In genomic region chr1:212040629-212041028, GRCh38 we compare ENCODE assay signal across 11 cellular contexts. TPM values are rescaled to one million over a fixed set of nuclear protein-coding genes. Genes with fewer than 3 reads are reported as not detected.
DNase-seq lines count a peak whose midpoint lies in the region; ATAC-seq, FAIRE-seq and TF ChIP-seq lines count a peak whose summit lies in the region.
"Had no signal": no experiment of that assay in that cellular context is flagged by ENCODE, and none has a peak within 500 bp of the region (broad histone marks: within the 10 kb centered on the region; RNA-seq: fewer than 3 reads in every experiment).

No MANE protein-coding gene starts in this region.

- TF ChIP-seq EP300 in GM12878 (IDR thresholded peaks at IDR 0.05; ENCODE audit: borderline replicate concordance in 1 of 2, control insufficient read depth in 1 of 2, low read depth in 2 of 2, low read length in 2 of 2) = no peak

- no peaks in the 10 kb centered on the region for H4K20me1 ChIP-seq in GM12878 (ENCODE audit: control insufficient read depth, insufficient read depth)

- peak overlapping the region; percentile 18 for H3K27ac Mint-ChIP-seq in activated CD8-positive, alpha-beta T cell treated with anti-CD3 and anti-CD28 coated beads, Interleukin-2, amount 10 ng/mL, durations not matched to agents 7 days and 5 days
- no peak overlapping the region for H3K27ac Mint-ChIP-seq in activated CD8-positive, alpha-beta T cell treated with anti-CD3 and anti-CD28 coated beads for 36 hours

- no peak for TF ChIP-seq POLR2A in GM12878 (IDR thresholded peaks at IDR 0.05; ENCODE audit: low read depth, low read length)

- RAD21 ChIA-PET in GM12878 (lab: Charles Lee; ENCODE audit: unreplicated experiment) = interaction anchor here (1.0 to 10.4 kb wide), 9 partner anchors 9 to 415 kb away, joined by 3 to 177 read pairs (median 4); no protein-coding TSS in a partner anchor

- no peaks in the 10 kb centered on the region; the same call in 1 of the 3 replicates for H3K9me3 ChIP-seq in GM12878 (replicated peaks; ENCODE audit: control insufficient read depth, insufficient read depth, low read length)
- H3K9me3 ChIP-seq: pancreas had no signal

- intact Hi-C loops in activated CD8-positive, alpha-beta T cell treated with anti-CD3 and anti-CD28 coated beads for 36 hours (cut with micrococcal nuclease) = no loop called here
- intact Hi-C loops in GM12878 (cut with micrococcal nuclease; ENCODE audit: unreplicated experiment) = no loop called here

- FAIRE-seq in GM12878 (lab: Jason Lieb, UNC) = peak; percentile 7
- FAIRE-seq: pancreas had no signal

- H3K9ac ChIP-seq in GM12878 (ENCODE audit: control insufficient read depth, insufficient read depth, low read length) = no peak overlapping the region

- no peaks in the 10 kb centered on the region for H3K9me3 Mint-ChIP-seq in activated CD8-positive, alpha-beta T cell treated with anti-CD3 and anti-CD28 coated beads, Interleukin-2, amount 10 ng/mL, durations not matched to agents 7 days and 5 days (ENCODE audit: insufficient read depth)
- H3K9me3 Mint-ChIP-seq in activated CD8-positive, alpha-beta T cell treated with anti-CD3 and anti-CD28 coated beads for 36 hours = no peaks in the 10 kb centered on the region

- SMC1A ChIA-PET in GM12878 (lab: Charles Lee; ENCODE audit: uncharacterized antibody, unreplicated experiment) = interaction anchor here (0.8 to 8.9 kb wide), 21 partner anchors 9 to 415 kb away, joined by 3 to 158 read pairs (median 4); no protein-coding TSS in a partner anchor

- peaks cover 82% of the 10 kb centered on the region for H3K79me2 ChIP-seq in GM12878 (ENCODE audit: control insufficient read depth, insufficient read depth, low read length)

- peak overlapping the region; percentile 51 for H3K4me3 ChIP-seq in GM12878
- H3K4me3 ChIP-seq: pancreas had no signal

- no peaks in the 10 kb centered on the region for H3K27me3 Mint-ChIP-seq in activated CD8-positive, alpha-beta T cell treated with anti-CD3 and anti-CD28 coated beads, Interleukin-2, amount 10 ng/mL, durations not matched to agents 7 days and 5 days (ENCODE audit: low read depth)
- H3K27me3 Mint-ChIP-seq in activated CD8-positive, alpha-beta T cell treated with anti-CD3 and anti-CD28 coated beads for 36 hours = peaks cover 1% of the 10 kb centered on the region

- WGBS in GM12878 (ENCODE audit: insufficient coverage, insufficient replicate concordance, low lambda C conversion rate, missing lambda C conversion rate) = 56% methylated on average over 4 of the region's 4 CpGs

- H3K4me1 ChIP-seq in GM12878 (ENCODE audit: control insufficient read depth, insufficient read depth, low read length) = peaks cover 3% of the 10 kb centered on the region; the same call in 1 of the 2 replicates
- H3K4me1 ChIP-seq: pancreas had no signal

- H3K27ac ChIP-seq in GM12878 (ENCODE audit: control insufficient read depth, insufficient read depth) = peak overlapping the region; percentile 55; the same call in 1 of the 2 replicates
- H3K27ac ChIP-seq: pancreas had no signal

- BruUV-seq in GM12878 (replicated peaks; lab: Mats Ljungman, UMichigan) = no TSS peak

- H2AFZ ChIP-seq in GM12878 (ENCODE audit: control insufficient read depth, low read depth, low read length) = peak overlapping the region; percentile 62

- in situ Hi-C loops in GM12878 (cut with MboI) = no loop called here

- ATAC-seq in activated CD8-positive, alpha-beta T cell treated with anti-CD3 and anti-CD28 coated beads, Interleukin-2, amount 10 ng/mL, durations not matched to agents 7 days and 5 days = peak; percentile 15
- ATAC-seq in activated CD8-positive, alpha-beta T cell treated with anti-CD3 and anti-CD28 coated beads for 36 hours = no peak
- ATAC-seq in GM12878 = peak; percentile 46
- ATAC-seq: left cardiac atrium, pancreas had no signal

- POLR2A ChIA-PET in activated CD8-positive, alpha-beta T cell treated with anti-CD3 and anti-CD28 coated beads, Interleukin-2, amount 10 ng/mL, durations not matched to agents 7 days and 5 days (lab: Charles Lee) = no interaction called here
- POLR2A ChIA-PET in activated CD8-positive, alpha-beta T cell treated with anti-CD3 and anti-CD28 coated beads for 36 hours (lab: Charles Lee) = interaction anchor here (0.7 to 0.8 kb wide), 2 partner anchors 9 to 172 kb away, joined by 3 to 4 read pairs; no protein-coding TSS in a partner anchor
- POLR2A ChIA-PET in GM12878 (lab: Charles Lee) = interaction anchor here (0.9 to 1.0 kb wide), 2 partner anchors 9 to 13 kb away, joined by 3 to 4 read pairs; no protein-coding TSS in a partner anchor

- H3K4me1 Mint-ChIP-seq in activated CD8-positive, alpha-beta T cell treated with anti-CD3 and anti-CD28 coated beads, Interleukin-2, amount 10 ng/mL, durations not matched to agents 7 days and 5 days (ENCODE audit: low read depth) = peaks cover 42% of the 10 kb centered on the region
- peaks cover 30% of the 10 kb centered on the region for H3K4me1 Mint-ChIP-seq in activated CD8-positive, alpha-beta T cell treated with anti-CD3 and anti-CD28 coated beads for 36 hours (ENCODE audit: low read depth)

- H3K27me3 ChIP-seq in GM12878 (replicated peaks in 1 of 2; ENCODE audit: control insufficient read depth in 2 of 2, insufficient read depth in 2 of 2, low read length in 1 of 2) = no peaks in the 10 kb centered on the region
- H3K27me3 ChIP-seq: pancreas had no signal

- peak overlapping the region; percentile 86 for H3K4me2 ChIP-seq in GM12878 (ENCODE audit: control insufficient read depth, insufficient read depth)

- H3K36me3 ChIP-seq in GM12878 (ENCODE audit: control insufficient read depth in 2 of 2, insufficient read depth in 2 of 2, low read length in 1 of 2) = peaks cover 2 to 7% of the 10 kb centered on the region in 2 experiments; a peak in 3 of 4 replicates
- H3K36me3 ChIP-seq: pancreas had no signal

- peaks cover 59% of the 10 kb centered on the region for H3K36me3 Mint-ChIP-seq in activated CD8-positive, alpha-beta T cell treated with anti-CD3 and anti-CD28 coated beads, Interleukin-2, amount 10 ng/mL, durations not matched to agents 7 days and 5 days (ENCODE audit: low read depth)
- peaks cover 70% of the 10 kb centered on the region for H3K36me3 Mint-ChIP-seq in activated CD8-positive, alpha-beta T cell treated with anti-CD3 and anti-CD28 coated beads for 36 hours (ENCODE audit: low read depth)

- TF ChIP-seq RAD21 in GM12878 (IDR thresholded peaks at IDR 0.05; ENCODE audit: insufficient read depth, low read depth, low read length) = no peak

- TF ChIP-seq CTCF in activated CD8-positive, alpha-beta T cell treated with anti-CD3 and anti-CD28 coated beads for 36 hours (IDR thresholded peaks at IDR 0.05) = no peak
- no peak for TF ChIP-seq CTCF in GM12878 (IDR thresholded peaks at IDR 0.05 in 2 of 3, conservative IDR thresholded peaks at IDR 0.05 in 1 of 3; ENCODE audit: control insufficient read depth in 2 of 3, extremely low read depth in 1 of 3, insufficient read depth in 1 of 3, low read depth in 3 of 3, low read length in 3 of 3)

- CTCF ChIA-PET in activated CD8-positive, alpha-beta T cell treated with anti-CD3 and anti-CD28 coated beads, Interleukin-2, amount 10 ng/mL, durations not matched to agents 7 days and 5 days (lab: Charles Lee) = interaction anchor here (1.1 to 1.4 kb wide), 4 partner anchors 30 to 415 kb away, joined by 3 to 6 read pairs (median 3); no protein-coding TSS in a partner anchor
- CTCF ChIA-PET in activated CD8-positive, alpha-beta T cell treated with anti-CD3 and anti-CD28 coated beads for 36 hours (lab: Charles Lee) = interaction anchor here (1.6 kb wide), 1 partner anchor 22 kb away, joined by 6 read pairs; no protein-coding TSS in a partner anchor
- CTCF ChIA-PET in GM12878 (lab: Yijun Ruan, JAX) = interaction anchor here (0.9 to 11.8 kb wide), 15 partner anchors 7 to 416 kb away, joined by 3 to 199 read pairs (median 6); no protein-coding TSS in a partner anchor

- no peak for DNase-seq in activated CD8-positive, alpha-beta T cell treated with anti-CD3 and anti-CD28 coated beads, Interleukin-2, amount 10 ng/mL, durations not matched to agents 7 days and 5 days
- no peak for DNase-seq in activated CD8-positive, alpha-beta T cell treated with anti-CD3 and anti-CD28 coated beads for 36 hours
- peak; percentile 62 for DNase-seq in M059J (ENCODE audit: low read depth)
- no peak for DNase-seq in GM12878 (ENCODE audit: low read depth, low spot score)
- DNase-seq in renal cortical epithelial cell (ENCODE audit: low read depth) = peak; percentile 25
- no peak for DNase-seq in SHP77 (lab: John Stamatoyannopoulos, UW)
- DNase-seq in UCSD-AML1 (lab: John Stamatoyannopoulos, UW; ENCODE audit: unreplicated experiment) = no peak
- DNase-seq in effector CD4-positive, alpha-beta T cell = no peak
- DNase-seq: left cardiac atrium, pancreas, SHP77 treated with DMSO at 0.1 percent for 48 hours had no signal

- peak overlapping the region; percentile 8 for H3K4me3 Mint-ChIP-seq in activated CD8-positive, alpha-beta T cell treated with anti-CD3 and anti-CD28 coated beads, Interleukin-2, amount 10 ng/mL, durations not matched to agents 7 days and 5 days
- no peak overlapping the region for H3K4me3 Mint-ChIP-seq in activated CD8-positive, alpha-beta T cell treated with anti-CD3 and anti-CD28 coated beads for 36 hours

RNA-seq across cellular contexts. Expression of gene DTL, which starts 5.1 kb away (rescaled TPM):
- 10 to 100 TPM; 74.1 to 77.5 TPM for total RNA-seq in activated CD8-positive, alpha-beta T cell treated with anti-CD3 and anti-CD28 coated beads, Interleukin-2, amount 10 ng/mL, durations not matched to agents 7 days and 5 days
- 10 to 100 TPM; 92.0 to 95.9 TPM for total RNA-seq in activated CD8-positive, alpha-beta T cell treated with anti-CD3 and anti-CD28 coated beads for 36 hours
- 57.9 and 65.8 TPM in 2 replicates for total RNA-seq in M059J (2014; rRNA removed; shearing (Covaris generic))
- 47.4 and 50.1 TPM in 2 replicates for total RNA-seq in GM12878 (2013; cell fraction: nucleolus; rRNA removed)
- total RNA-seq in GM12878 (2014; rRNA removed) (49.4 and 51.7 TPM in 2 replicates), GM12878 (2014; rRNA removed; fragmentation: Illumina TruSeq; extraction: Trizol) (45.6 and 45.7 TPM in 2 replicates), GM12878 (2021) (48.0 and 55.1 TPM in 2 replicates), renal cortical epithelial cell (1.1 and 10.2 TPM in 2 replicates)
- polyA plus RNA-seq in GM12878 (2011; ENCODE audit: low read depth) = 13.8 TPM
- polyA plus RNA-seq in GM12878 (2011; rRNA removed) (62.7 and 65.3 TPM in 2 replicates), GM12878 (2014; fragmentation: Illumina TruSeq; extraction: Trizol) (58.8 and 62.3 TPM in 2 replicates), GM12878 (2014; fragmentation: Nextera tagmentation; extraction: Ambion mirVana) (10 to 100 TPM; 24.1 to 24.6 TPM), GM12878 (2014; rRNA removed) (36.1 and 39.0 TPM in 2 replicates), GM12878 (2016; fragmentation: Nextera tagmentation; extraction: Ambion mirVana) (10 to 100 TPM; 72.3 to 73.4 TPM)
- polyA plus RNA-seq in GM12878 (2011; cell fraction: cytosol; rRNA removed) = 45.4 and 56.6 TPM in 2 replicates
- polyA plus RNA-seq in GM12878 (2011; cell fraction: nucleus; rRNA removed) = 40.2 and 54.0 TPM in 2 replicates
- polyA plus RNA-seq in GM12878 (2012) = 14.0 and 25.0 TPM in 2 replicates
- polyA minus RNA-seq in GM12878 (2011; rRNA and poly(A)+ RNA removed) = 80.8 and 121 TPM in 2 replicates
- 22.9 and 34.7 TPM in 2 replicates for polyA minus RNA-seq in GM12878 (2011; cell fraction: cytosol; rRNA and poly(A)+ RNA removed)
- polyA minus RNA-seq in GM12878 (2011; cell fraction: nucleus; rRNA and poly(A)+ RNA removed) = 41.7 and 50.0 TPM in 2 replicates

RNA-seq across cellular contexts. Expression of gene INTS7, which starts 5.3 kb away (rescaled TPM):
- total RNA-seq in activated CD8-positive, alpha-beta T cell treated with anti-CD3 and anti-CD28 coated beads, Interleukin-2, amount 10 ng/mL, durations not matched to agents 7 days and 5 days = 10 to 100 TPM; 31.8 to 32.1 TPM
- 10 to 100 TPM; 23.2 to 25.4 TPM for total RNA-seq in activated CD8-positive, alpha-beta T cell treated with anti-CD3 and anti-CD28 coated beads for 36 hours
- 26.4 and 36.5 TPM in 2 replicates for total RNA-seq in M059J (2014; rRNA removed; shearing (Covaris generic))
- 64.2 and 69.0 TPM in 2 replicates for total RNA-seq in GM12878 (2013; cell fraction: nucleolus; rRNA removed)
- 28.4 and 30.2 TPM in 2 replicates for total RNA-seq in GM12878 (2014; rRNA removed)
- total RNA-seq in GM12878 (2014; rRNA removed; fragmentation: Illumina TruSeq; extraction: Trizol) = 23.4 and 25.4 TPM in 2 replicates
- 21.3 and 22.3 TPM in 2 replicates for total RNA-seq in GM12878 (2021)
- polyA plus RNA-seq in GM12878 (2011; ENCODE audit: low read depth) = 10.6 TPM
- polyA plus RNA-seq in GM12878 (2011; rRNA removed) = 49.1 and 51.2 TPM in 2 replicates
- 27.3 and 32.0 TPM in 2 replicates for polyA plus RNA-seq in GM12878 (2011; cell fraction: cytosol; rRNA removed)
- 20.5 and 21.3 TPM in 2 replicates for polyA plus RNA-seq in GM12878 (2011; cell fraction: nucleus; rRNA removed)
- 12.6 and 17.0 TPM in 2 replicates for polyA plus RNA-seq in GM12878 (2012)
- polyA plus RNA-seq in GM12878 (2014; fragmentation: Illumina TruSeq; extraction: Trizol) = 28.3 and 36.1 TPM in 2 replicates
- 10 to 100 TPM; 17.1 to 20.1 TPM for polyA plus RNA-seq in GM12878 (2014; fragmentation: Nextera tagmentation; extraction: Ambion mirVana)
- polyA plus RNA-seq in GM12878 (2014; rRNA removed) = 16.8 and 20.6 TPM in 2 replicates
- polyA plus RNA-seq in GM12878 (2016; fragmentation: Nextera tagmentation; extraction: Ambion mirVana) = 10 to 100 TPM; 32.1 to 36.5 TPM
- polyA minus RNA-seq in GM12878 (2011; rRNA and poly(A)+ RNA removed) = 70.4 and 100 TPM in 2 replicates
- 13.6 and 25.8 TPM in 2 replicates for polyA minus RNA-seq in GM12878 (2011; cell fraction: cytosol; rRNA and poly(A)+ RNA removed)
- polyA minus RNA-seq in GM12878 (2011; cell fraction: nucleus; rRNA and poly(A)+ RNA removed) = 50.1 and 72.6 TPM in 2 replicates
- 10.4 and 18.9 TPM in 2 replicates for total RNA-seq in renal cortical epithelial cell

Comparison
In these comparisons a context has a peak if more than half of its experiments do, and no peak if none do; other contexts are left out.
1. DNase-seq: peak in M059J (single experiment) and renal cortical epithelial cell (single experiment); none in activated CD8-positive, alpha-beta T cell treated with anti-CD3 and anti-CD28 coated beads, Interleukin-2, amount 10 ng/mL, durations not matched to agents 7 days and 5 days (single experiment), activated CD8-positive, alpha-beta T cell treated with anti-CD3 and anti-CD28 coated beads for 36 hours (single experiment), GM12878 (single experiment), SHP77 (0 of 2), UCSD-AML1 (single experiment) and effector CD4-positive, alpha-beta T cell (single experiment).